8 cellular contexts compared by ENCODE assay signal in genomic region chr14:67674139-67674479, GRCh38. TPM values are rescaled to one million over a fixed set of nuclear protein-coding genes. Genes with fewer than 3 reads are reported as not detected.
A peak's percentile ranks its signal among the peaks of the same experiment; 100 is the strongest.
DNase-seq lines count a peak whose midpoint lies in the region; ATAC-seq and TF ChIP-seq lines count a peak whose summit lies in the region.

No MANE protein-coding gene starts in this region.

- H3K36me3 ChIP-seq in colonic mucosa, result no peaks in the 10 kb centered on the region

- peak overlapping the region; percentile 89 to 97 for H3K9ac ChIP-seq in colonic mucosa (ENCODE audit: low read depth in 2 of 2, low read length in 2 of 2)

- peak; percentile 36 for TF ChIP-seq CTCF in AG04450 (IDR thresholded peaks at IDR 0.05; ENCODE audit: low read depth, low read length)
- TF ChIP-seq CTCF in colonic mucosa (IDR thresholded peaks at IDR 0.05), result no peak

- peak; percentile 52 for ATAC-seq in GM18867 (IDR thresholded peaks at IDR 0.05; ENCODE audit: unreplicated experiment)
- ATAC-seq in HG03103 (IDR thresholded peaks at IDR 0.05; ENCODE audit: low read depth, unreplicated experiment), result peak; percentile 30

- CTCF ChIA-PET in AG04450 (lab: Charles Lee), result interaction anchor here (0.7 to 3.1 kb wide), 8 partner anchors 20 to 1086 kb away, joined by 3 to 13 read pairs (median 3); partner anchors contain the start of genes ATP6V1D and EIF2S1

- H3K9me3 ChIP-seq in AG04450 (ENCODE audit: control insufficient read depth, insufficient read depth, low read length), result no peaks in the 10 kb centered on the region
- H3K9me3 ChIP-seq in colonic mucosa, result no peaks in the 10 kb centered on the region

- H3K27me3 ChIP-seq in AG04450 (ENCODE audit: control insufficient read depth, insufficient read depth, low read length) (no peaks in the 10 kb centered on the region), colonic mucosa (no peaks in the 10 kb centered on the region), layer of hippocampus (ENCODE audit: control insufficient read depth, insufficient read depth, low read length) (no peaks in the 10 kb centered on the region)

- H3K4me3 ChIP-seq in AG04450 (ENCODE audit: low read depth, low read length), result peak overlapping the region; percentile 86
- H3K4me3 ChIP-seq in colonic mucosa, result peak overlapping the region; percentile 100

- DNase-seq in AG04450 (ENCODE audit: low read depth, low spot score) (no peak), NCI-H2196 (lab: John Stamatoyannopoulos, UW; ENCODE audit: unreplicated experiment) (peak; percentile 72), colonic mucosa (peak; percentile 86)
- peak; percentile 61 for DNase-seq in activated CD4-positive, CD25-positive, alpha-beta regulatory T cell treated with anti-CD3 and anti-CD28 coated beads, Interleukin-2, amount 50 U/mL, for 72 hours
- DNase-seq in stimulated activated CD4-positive, alpha-beta T cell treated with anti-CD3 and anti-CD28 coated beads, Interleukin-1b, Interleukin-23, amount 100 ng/mL, for 48 hours, result peak; percentile 49

- POLR2A ChIA-PET in AG04450 (lab: Yijun Ruan, JAX), result interaction anchor here (0.6 to 1.3 kb wide), 3 partner anchors 22 to 75 kb away, joined by 3 to 7 read pairs (median 4); partner anchors contain the start of gene RDH11

- intact Hi-C loops in colonic mucosa (cut with DNase I), result no loop called here

- peaks cover 7% of the 10 kb centered on the region for H3K4me1 ChIP-seq in colonic mucosa

- H3K27ac ChIP-seq in AG04450 (ENCODE audit: low read depth, low read length) (peak overlapping the region; percentile 96), colonic mucosa (peak overlapping the region; percentile 94), layer of hippocampus (ENCODE audit: low read depth, low read length) (peak overlapping the region; percentile 99)

RNA-seq across cellular contexts. Expression of gene VTI1B, which starts 0.3 kb away (rescaled TPM):
- 110 and 127 TPM in 2 replicates for polyA plus RNA-seq in AG04450 (2011; rRNA removed)
- 54.6 and 60.2 TPM in 2 replicates for polyA minus RNA-seq in AG04450 (2011; rRNA and poly(A)+ RNA removed)
- total RNA-seq in colonic mucosa, result 100 to 1,000 TPM; 116 to 121 TPM

RNA-seq across cellular contexts. Expression of gene RDH11, which starts 21.5 kb away (rescaled TPM):
- 101 and 109 TPM in 2 replicates for polyA plus RNA-seq in AG04450 (2011; rRNA removed)
- 87.4 and 115 TPM in 2 replicates for polyA minus RNA-seq in AG04450 (2011; rRNA and poly(A)+ RNA removed)
- 10 to 100 TPM; 60.0 to 81.7 TPM for total RNA-seq in colonic mucosa

RNA-seq across cellular contexts. Expression of gene RDH12, which starts 27.6 kb away (rescaled TPM):
- not detected in 2 replicates for polyA plus RNA-seq in AG04450 (2011; rRNA removed)
- polyA minus RNA-seq in AG04450 (2011; rRNA and poly(A)+ RNA removed), result not detected in 2 replicates
- total RNA-seq in colonic mucosa, result not detected

RNA-seq across cellular contexts. Expression of gene ARG2, which starts 54.4 kb away (rescaled TPM):
- 2.6 TPM in 2 replicates for polyA plus RNA-seq in AG04450 (2011; rRNA removed)
- 4.5 and 4.6 TPM in 2 replicates for polyA minus RNA-seq in AG04450 (2011; rRNA and poly(A)+ RNA removed)
- 10 to 100 TPM in 1 of 2 donors, 1 to 10 TPM in 1; 4.7 to 11.5 TPM for total RNA-seq in colonic mucosa
